Comparison of ENCODE assay signal across 18 cellular contexts in the genomic region with DNA sequence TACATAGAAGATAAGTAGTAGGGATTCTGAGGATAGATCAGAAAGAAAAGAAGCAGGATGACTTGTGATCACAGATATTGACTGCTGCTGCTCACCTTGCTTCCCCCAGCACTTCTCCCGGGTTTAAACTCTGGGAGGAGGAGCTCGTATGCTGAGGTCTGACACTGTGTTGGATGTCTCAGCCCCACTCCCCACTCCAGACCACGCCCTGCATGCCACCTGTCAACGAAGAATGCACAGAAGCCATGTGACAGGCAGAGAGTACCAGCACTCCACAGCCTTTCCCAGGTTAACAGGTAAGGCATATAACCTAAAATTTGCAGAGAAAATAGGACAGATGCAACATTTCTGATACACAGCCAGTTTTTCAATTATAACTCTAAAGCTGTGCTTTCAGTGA.
DNase-seq lines count a peak whose midpoint lies in the region; ATAC-seq and TF ChIP-seq lines count a peak whose summit lies in the region.
"Had no signal": no experiment of that assay in that cellular context is flagged by ENCODE, and none has a peak within 500 bp of the region (broad histone marks: within the 10 kb centered on the region; RNA-seq: fewer than 3 reads in every experiment).

No MANE protein-coding gene starts in this region.

- intact Hi-C loops in Caco-2 (cut with micrococcal nuclease; ENCODE audit: unreplicated experiment) (no loop called here), sigmoid colon (cut with DNase I) (no loop called here)

- 53% methylated on average over 4 of the region's 4 CpGs for WGBS in hepatocyte (ENCODE audit: low lambda C conversion rate, missing lambda C conversion rate)
- 16 to 73% methylated on average over 4 of the region's 4 CpGs for WGBS in sigmoid colon, 2 donors

- no peak overlapping the region for H2AFZ ChIP-seq in hepatocyte

- H3K27ac Mint-ChIP-seq in Caco-2 (ENCODE audit: unreplicated experiment): no peak overlapping the region
- H3K27ac Mint-ChIP-seq in progenitor cell of endocrine pancreas: peak overlapping the region; percentile 34
- H3K27ac Mint-ChIP-seq: CD8-positive, alpha-beta memory T cell had no signal

- H3K9me3 ChIP-seq in Caco-2: no peaks in the 10 kb centered on the region
- H3K9me3 ChIP-seq in hepatocyte (ENCODE audit: low read depth): no peaks in the 10 kb centered on the region
- H3K9me3 ChIP-seq in sigmoid colon: no peaks in the 10 kb centered on the region
- H3K9me3 ChIP-seq: A549 had no signal

- peaks cover 6% of the 10 kb centered on the region; the same call in 1 of the 2 replicates for H3K4me1 ChIP-seq in Caco-2
- peaks cover 7% of the 10 kb centered on the region for H3K4me1 ChIP-seq in hepatocyte (ENCODE audit: insufficient read depth)
- no peaks in the 10 kb centered on the region for H3K4me1 ChIP-seq in sigmoid colon
- H3K4me1 ChIP-seq: A549 had no signal

- H3K4me3 Mint-ChIP-seq in Caco-2 (ENCODE audit: unreplicated experiment) (no peak overlapping the region), progenitor cell of endocrine pancreas (ENCODE audit: low read depth) (no peak overlapping the region)
- H3K4me3 Mint-ChIP-seq: CD8-positive, alpha-beta memory T cell had no signal

- H3K36me3 Mint-ChIP-seq in Caco-2 (ENCODE audit: insufficient read depth, unreplicated experiment) (no peaks in the 10 kb centered on the region), progenitor cell of endocrine pancreas (ENCODE audit: insufficient read depth) (no peaks in the 10 kb centered on the region)
- H3K36me3 Mint-ChIP-seq: CD8-positive, alpha-beta memory T cell had no signal

- H3K27ac ChIP-seq in hepatocyte: peak overlapping the region; percentile 81
- no peak overlapping the region for H3K27ac ChIP-seq in sigmoid colon
- H3K27ac ChIP-seq: A549; BLaER1 treated with 17β-estradiol and CSF1 and Interleukin-3, amounts not matched to agents 10 nM and 100 nM; SK-N-MC had no signal

- no peaks in the 10 kb centered on the region for H3K9me3 Mint-ChIP-seq in Caco-2 (ENCODE audit: unreplicated experiment)
- no peaks in the 10 kb centered on the region for H3K9me3 Mint-ChIP-seq in progenitor cell of endocrine pancreas (ENCODE audit: low read depth)

- TF ChIP-seq EP300 in sigmoid colon (IDR thresholded peaks at IDR 0.05): no peak

- POLR2A ChIA-PET in Caco-2 (lab: Charles Lee): no interaction called here

- CTCF ChIA-PET in Caco-2 (lab: Charles Lee): no interaction called here

- TF ChIP-seq CTCF in Caco-2 (IDR thresholded peaks at IDR 0.05; ENCODE audit: insufficient read depth in 1 of 2, low read depth in 1 of 2, low read length in 1 of 2, severe bottlenecking in 1 of 2, unreplicated experiment in 1 of 2) (no peak), hepatocyte (IDR thresholded peaks at IDR 0.05; ENCODE audit: poor library complexity) (no peak), progenitor cell of endocrine pancreas (IDR thresholded peaks at IDR 0.05; ENCODE audit: unreplicated experiment) (no peak), sigmoid colon (IDR thresholded peaks at IDR 0.05) (no peak)

- no peak overlapping the region for H3K4me2 ChIP-seq in hepatocyte
- H3K4me2 ChIP-seq: A549 had no signal

- ATAC-seq in GM18505 (IDR thresholded peaks at IDR 0.05; ENCODE audit: unreplicated experiment): no peak
- ATAC-seq in HG03342 (IDR thresholded peaks at IDR 0.05; ENCODE audit: unreplicated experiment): no peak
- ATAC-seq: A549 had no signal

- H3K4me3 ChIP-seq in Caco-2 (ENCODE audit: low read depth, low read length) (no peak overlapping the region), hepatocyte (no peak overlapping the region), sigmoid colon (no peak overlapping the region)
- H3K4me3 ChIP-seq: A549; BLaER1 treated with 17β-estradiol and CSF1 and Interleukin-3, amounts not matched to agents 10 nM and 100 nM; SK-N-MC had no signal

- H4K20me1 ChIP-seq in hepatocyte (ENCODE audit: insufficient read depth, poor library complexity, severe bottlenecking): no peaks in the 10 kb centered on the region
- H4K20me1 ChIP-seq: BLaER1 treated with 17β-estradiol and CSF1 and Interleukin-3, amounts not matched to agents 10 nM and 100 nM had no signal

- BruUV-seq in Caco-2 (replicated peaks; lab: Mats Ljungman, UMichigan): no TSS peak

- TF ChIP-seq POLR2A in GM18505 (IDR thresholded peaks at IDR 0.05; ENCODE audit: borderline replicate concordance, extremely low read depth, insufficient read depth, insufficient read length) (no peak), sigmoid colon (IDR thresholded peaks at IDR 0.05) (no peak)

- H3K36me3 ChIP-seq in Caco-2 (ENCODE audit: control insufficient read depth, insufficient read depth, low read length) (no peaks in the 10 kb centered on the region), hepatocyte (replicated peaks; ENCODE audit: insufficient read depth, low read depth) (no peaks in the 10 kb centered on the region), sigmoid colon (no peaks in the 10 kb centered on the region)
- H3K36me3 ChIP-seq: BLaER1 treated with 17β-estradiol and CSF1 and Interleukin-3, amounts not matched to agents 10 nM and 100 nM had no signal

- no peaks in the 10 kb centered on the region for H3K9me2 ChIP-seq in hepatocyte (replicated peaks; ENCODE audit: insufficient read depth)

- peak; percentile 43 to 68 for DNase-seq in Caco-2
- peak; percentile 56 for DNase-seq in NCI-H2171 (lab: John Stamatoyannopoulos, UW)
- peak; percentile 47 for DNase-seq in hepatocyte (ENCODE audit: low spot score)
- no peak for DNase-seq in progenitor cell of endocrine pancreas (ENCODE audit: low spot score, unreplicated experiment)
- no peak for DNase-seq in sigmoid colon
- DNase-seq: CD8-positive, alpha-beta memory T cell; DMS 273 treated with DMSO at 0.1 percent for 48 hours; EL; Kasumi-1; NCI-H1105 treated with DMSO at 0.1 percent for 48 hours; NCI-H1694 treated with DMSO at 0.1 percent for 48 hours; NCI-H82; Right ventricle myocardium superior had no signal

- H3K27me3 ChIP-seq in Caco-2 (replicated peaks; ENCODE audit: control insufficient read depth, insufficient read depth, low read length) (no peaks in the 10 kb centered on the region), hepatocyte (no peaks in the 10 kb centered on the region), sigmoid colon (no peaks in the 10 kb centered on the region)
- H3K27me3 ChIP-seq: BLaER1 treated with 17β-estradiol and CSF1 and Interleukin-3, amounts not matched to agents 10 nM and 100 nM had no signal

- H3K4me1 Mint-ChIP-seq in Caco-2 (ENCODE audit: low read depth, unreplicated experiment) (peaks cover 9% of the 10 kb centered on the region), progenitor cell of endocrine pancreas (ENCODE audit: low read depth) (peaks cover 3% of the 10 kb centered on the region)
- H3K4me1 Mint-ChIP-seq: CD8-positive, alpha-beta memory T cell had no signal

- peaks cover 7% of the 10 kb centered on the region for H3K27me3 Mint-ChIP-seq in Caco-2 (ENCODE audit: insufficient read depth, unreplicated experiment)
- peaks cover 9% of the 10 kb centered on the region for H3K27me3 Mint-ChIP-seq in progenitor cell of endocrine pancreas
- H3K27me3 Mint-ChIP-seq: CD8-positive, alpha-beta memory T cell had no signal

- H3K79me2 ChIP-seq in hepatocyte: no peaks in the 10 kb centered on the region

Comparison
In these comparisons a context has a peak if more than half of its experiments do, and no peak if none do; other contexts are left out.
1. DNase-seq: peak in Caco-2 (2 of 2), NCI-H2171 (single experiment) and hepatocyte (single experiment); none in progenitor cell of endocrine pancreas (single experiment) and sigmoid colon (single experiment).